In the genomic region with DNA sequence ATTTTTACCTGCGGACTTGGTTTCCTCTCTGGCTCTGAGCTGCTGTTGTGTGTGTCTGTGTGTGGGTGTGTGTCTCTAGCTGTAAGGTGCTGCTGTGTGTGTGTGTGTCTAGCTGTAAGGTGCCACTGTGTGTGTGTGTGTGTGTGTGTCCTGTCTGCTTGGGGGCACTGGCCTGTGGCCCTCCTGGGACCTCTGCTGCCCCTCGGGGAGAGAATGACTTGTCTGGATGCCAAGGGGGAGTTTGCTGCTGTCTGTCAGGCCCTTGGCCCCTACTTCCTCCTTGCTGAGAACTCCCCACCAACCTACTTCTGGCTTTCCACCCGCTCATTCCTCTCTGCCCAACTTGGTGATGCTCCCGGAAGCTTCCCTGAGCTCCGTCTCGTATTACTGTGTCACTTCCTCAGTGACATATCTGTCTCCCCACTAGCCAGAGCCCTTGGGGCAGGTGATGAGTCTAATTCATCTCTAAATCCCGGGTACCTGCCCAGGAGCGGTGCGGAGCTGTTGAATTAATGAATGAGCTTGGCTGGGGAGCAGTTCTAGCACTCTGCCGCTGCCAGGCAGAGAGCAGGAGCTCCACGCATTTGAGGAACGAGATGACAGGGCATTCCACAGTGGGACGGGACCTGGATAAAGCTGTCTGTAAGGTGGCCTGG, we compare ENCODE assay signal across 12 cellular contexts. TPM values are rescaled to one million over a fixed set of nuclear protein-coding genes. Genes with fewer than 3 reads are reported as not detected.
A peak's percentile ranks its signal among the peaks of the same experiment; 100 is the strongest.
DNase-seq lines count a peak whose midpoint lies in the region; ATAC-seq, FAIRE-seq and TF ChIP-seq lines count a peak whose summit lies in the region.
"Had no signal": no experiment of that assay in that cellular context is flagged by ENCODE, and none has a peak within 500 bp of the region (broad histone marks: within the 10 kb centered on the region; RNA-seq: fewer than 3 reads in every experiment).

No MANE protein-coding gene starts in this region.

- H4K20me1 ChIP-seq in HepG2 (ENCODE audit: insufficient read depth, low read length), result no peaks in the 10 kb centered on the region; the same call in 1 of the 2 replicates

- peaks cover 54% of the 10 kb centered on the region for H3K4me1 Mint-ChIP-seq in activated T-cell treated with anti-CD3 and anti-CD28 coated beads, Interleukin-2, amount 50 U/mL, for 24 hours (ENCODE audit: low read depth)
- H3K4me1 Mint-ChIP-seq in activated T-cell treated with anti-CD3 and anti-CD28 coated beads, Interleukin-2, amount 50 U/mL, for 4 hours (ENCODE audit: low read depth), result peaks cover 37% of the 10 kb centered on the region
- H3K4me1 Mint-ChIP-seq in activated T-helper 1 cell treated with anti-CD3 and anti-CD28 coated beads, Interleukin-12 subunit alpha, Interleukin-12 subunit beta, Interleukin-2, Interleukin-4 antibody, amounts not matched to agents 30 ng/mL and 10 ng/mL and 1 ng/mL, durations not matched to agents 14 hours and 24 hours and 36 hours (ENCODE audit: low read depth), result peaks cover 21% of the 10 kb centered on the region

- H3K27ac ChIP-seq in HepG2 (ENCODE audit: extremely low read length, insufficient read depth, low read length) (no peak overlapping the region), tibial artery (peak overlapping the region; percentile 84)

- no peak overlapping the region for H3K4me3 ChIP-seq in HepG2 (replicated peaks in 1 of 3; ENCODE audit: insufficient read depth in 1 of 3, low read depth in 2 of 3, low read length in 3 of 3)
- no peak overlapping the region for H3K4me3 ChIP-seq in tibial artery

- no TSS peak for BruUV-seq in HepG2 (replicated peaks; lab: Mats Ljungman, UMichigan)

- no peak for TF ChIP-seq CTCF in HepG2 (CRISPR knock-in tag; IDR thresholded peaks at IDR 0.05)
- no peak for TF ChIP-seq CTCF in tibial artery (IDR thresholded peaks at IDR 0.05)

- no peak for TF ChIP-seq POLR2A in HepG2 (IDR thresholded peaks at IDR 0.05; ENCODE audit: insufficient read depth in 1 of 2, low read depth in 2 of 2, low read length in 2 of 2)

- no peak overlapping the region for H3K4me2 ChIP-seq in HepG2 (ENCODE audit: low read depth, low read length)

- POLR2A ChIA-PET in HepG2 (lab: Yijun Ruan, JAX), result interaction anchor here (1.6 to 4.6 kb wide), 3 partner anchors 49 to 68 kb away, joined by 4 to 35 read pairs (median 5); partner anchors contain the start of genes LASP1 and RPL23

- H3K79me2 ChIP-seq in HepG2 (ENCODE audit: insufficient read depth, low read length), result no peaks in the 10 kb centered on the region

- H3K9me3 Mint-ChIP-seq in activated T-cell treated with anti-CD3 and anti-CD28 coated beads, Interleukin-2, amount 50 U/mL, for 24 hours, result no peaks in the 10 kb centered on the region
- no peaks in the 10 kb centered on the region for H3K9me3 Mint-ChIP-seq in activated T-cell treated with anti-CD3 and anti-CD28 coated beads, Interleukin-2, amount 50 U/mL, for 4 hours
- H3K9me3 Mint-ChIP-seq in activated T-helper 1 cell treated with anti-CD3 and anti-CD28 coated beads, Interleukin-12 subunit alpha, Interleukin-12 subunit beta, Interleukin-2, Interleukin-4 antibody, amounts not matched to agents 30 ng/mL and 10 ng/mL and 1 ng/mL, durations not matched to agents 14 hours and 24 hours and 36 hours, result no peaks in the 10 kb centered on the region

- TF ChIP-seq RAD21 in HepG2 (CRISPR knock-in tag; IDR thresholded peaks at IDR 0.05), result no peak

- H3K36me3 Mint-ChIP-seq in activated T-cell treated with anti-CD3 and anti-CD28 coated beads, Interleukin-2, amount 50 U/mL, for 24 hours (ENCODE audit: low read depth), result peaks cover 40% of the 10 kb centered on the region
- H3K36me3 Mint-ChIP-seq in activated T-cell treated with anti-CD3 and anti-CD28 coated beads, Interleukin-2, amount 50 U/mL, for 4 hours (ENCODE audit: insufficient read depth), result peaks cover 14% of the 10 kb centered on the region
- peaks cover 21% of the 10 kb centered on the region for H3K36me3 Mint-ChIP-seq in activated T-helper 1 cell treated with anti-CD3 and anti-CD28 coated beads, Interleukin-12 subunit alpha, Interleukin-12 subunit beta, Interleukin-2, Interleukin-4 antibody, amounts not matched to agents 30 ng/mL and 10 ng/mL and 1 ng/mL, durations not matched to agents 14 hours and 24 hours and 36 hours (ENCODE audit: low read depth)

- no peak overlapping the region for H3K4me3 Mint-ChIP-seq in activated T-cell treated with anti-CD3 and anti-CD28 coated beads, Interleukin-2, amount 50 U/mL, for 24 hours
- H3K4me3 Mint-ChIP-seq in activated T-cell treated with anti-CD3 and anti-CD28 coated beads, Interleukin-2, amount 50 U/mL, for 4 hours, result no peak overlapping the region
- H3K4me3 Mint-ChIP-seq in activated T-helper 1 cell treated with anti-CD3 and anti-CD28 coated beads, Interleukin-12 subunit alpha, Interleukin-12 subunit beta, Interleukin-2, Interleukin-4 antibody, amounts not matched to agents 30 ng/mL and 10 ng/mL and 1 ng/mL, durations not matched to agents 14 hours and 24 hours and 36 hours, result no peak overlapping the region

- H3K4me1 ChIP-seq in HepG2 (ENCODE audit: insufficient read depth, low read length) (peaks cover 20% of the 10 kb centered on the region), tibial artery (peaks cover 6 to 85% (median 66%) of the 10 kb centered on the region in 4 donors)

- no peak for DNase-seq in activated T-cell treated with anti-CD3 and anti-CD28 coated beads, Interleukin-2, amount 50 U/mL, for 24 hours
- DNase-seq in activated T-cell treated with anti-CD3 and anti-CD28 coated beads, Interleukin-2, amount 50 U/mL, for 4 hours, result no peak
- no peak for DNase-seq in activated T-helper 1 cell treated with anti-CD3 and anti-CD28 coated beads, Interleukin-12 subunit alpha, Interleukin-12 subunit beta, Interleukin-2, Interleukin-4 antibody, amounts not matched to agents 30 ng/mL and 10 ng/mL and 1 ng/mL, durations not matched to agents 14 hours and 24 hours and 36 hours (ENCODE audit: low spot score)
- no peak for DNase-seq in HepG2 (ENCODE audit: low spot score)
- peak in 1 of 2 donors; percentile 63 for DNase-seq in tibial artery
- no peak for DNase-seq in NCI-H446 (lab: John Stamatoyannopoulos, UW)
- no peak for DNase-seq in OCI-M1 (lab: John Stamatoyannopoulos, UW)
- DNase-seq: NCI-H345 had no signal

- ATAC-seq in activated T-cell treated with anti-CD3 and anti-CD28 coated beads, Interleukin-2, amount 50 U/mL, for 4 hours, result no peak
- ATAC-seq in HepG2 (peak; percentile 9), HG03025 (IDR thresholded peaks at IDR 0.05; ENCODE audit: low FRiP score, unreplicated experiment) (no peak)

- FAIRE-seq in HepG2 (lab: Jason Lieb, UNC), result no peak
- FAIRE-seq: endometrium had no signal

- in situ Hi-C loops in HepG2 (cut with HindIII; ENCODE audit: extremely low pct_ligation_motif_present, low pct_unique_long_range_greater_than_20kb), result no loop called here

- no peaks in the 10 kb centered on the region for H3K27me3 Mint-ChIP-seq in activated T-cell treated with anti-CD3 and anti-CD28 coated beads, Interleukin-2, amount 50 U/mL, for 24 hours
- no peaks in the 10 kb centered on the region for H3K27me3 Mint-ChIP-seq in activated T-cell treated with anti-CD3 and anti-CD28 coated beads, Interleukin-2, amount 50 U/mL, for 4 hours (ENCODE audit: low read depth)
- H3K27me3 Mint-ChIP-seq in activated T-helper 1 cell treated with anti-CD3 and anti-CD28 coated beads, Interleukin-12 subunit alpha, Interleukin-12 subunit beta, Interleukin-2, Interleukin-4 antibody, amounts not matched to agents 30 ng/mL and 10 ng/mL and 1 ng/mL, durations not matched to agents 14 hours and 24 hours and 36 hours (ENCODE audit: insufficient read depth), result no peaks in the 10 kb centered on the region

- WGBS in HepG2 (ENCODE audit: low lambda C conversion rate), result 83% methylated on average over 13 of the region's 13 CpGs

- intact Hi-C loops in activated T-helper 1 cell treated with anti-CD3 and anti-CD28 coated beads, Interleukin-12 subunit alpha, Interleukin-12 subunit beta, Interleukin-2, Interleukin-4 antibody, amounts not matched to agents 30 ng/mL and 10 ng/mL and 1 ng/mL, durations not matched to agents 14 hours and 24 hours and 36 hours (cut with micrococcal nuclease), result no loop called here
- intact Hi-C loops in HepG2 (cut with micrococcal nuclease; ENCODE audit: unreplicated experiment) (no loop called here), tibial artery (cut with DNase I; ENCODE audit: low total_unique reads) (no loop called here)

- H2AFZ ChIP-seq in HepG2 (ENCODE audit: low read length), result no peak overlapping the region

- CTCF ChIA-PET in HepG2 (lab: Yijun Ruan, JAX; ENCODE audit: low intra/inter-chr PET ratio, low total read pairs), result no interaction called here

- H3K27me3 ChIP-seq in HepG2 (ENCODE audit: control insufficient read depth in 1 of 2, insufficient read depth in 2 of 2, low read length in 2 of 2), result no peaks in the 10 kb centered on the region
- no peaks in the 10 kb centered on the region for H3K27me3 ChIP-seq in tibial artery

- TF ChIP-seq EP300 in HepG2 (IDR thresholded peaks at IDR 0.05; ENCODE audit: low read depth in 2 of 2, low read length in 2 of 2) (no peak), HepG2 (CRISPR knock-in tag; IDR thresholded peaks at IDR 0.05; ENCODE audit: borderline replicate concordance) (no peak)

- H3K9me3 ChIP-seq in HepG2 (ENCODE audit: low read length), result no peaks in the 10 kb centered on the region
- H3K9me3 ChIP-seq in tibial artery, result no peaks in the 10 kb centered on the region

- H3K36me3 ChIP-seq in HepG2 (replicated peaks in 1 of 2; ENCODE audit: control insufficient read depth in 1 of 2, insufficient read depth in 2 of 2, low read length in 2 of 2), result peaks cover 16 to 33% of the 10 kb centered on the region in 2 experiments
- peaks cover 15 to 36% (median 24%) of the 10 kb centered on the region in 3 donors for H3K36me3 ChIP-seq in tibial artery

- peak overlapping the region; percentile 88 for H3K27ac Mint-ChIP-seq in activated T-cell treated with anti-CD3 and anti-CD28 coated beads, Interleukin-2, amount 50 U/mL, for 24 hours
- peak overlapping the region; percentile 49 for H3K27ac Mint-ChIP-seq in activated T-helper 1 cell treated with anti-CD3 and anti-CD28 coated beads, Interleukin-12 subunit alpha, Interleukin-12 subunit beta, Interleukin-2, Interleukin-4 antibody, amounts not matched to agents 30 ng/mL and 10 ng/mL and 1 ng/mL, durations not matched to agents 14 hours and 24 hours and 36 hours

- no peak overlapping the region for H3K9ac ChIP-seq in HepG2 (ENCODE audit: insufficient read depth, low read depth, low read length)

RNA-seq across cellular contexts. Expression of gene FBXO47, which starts 45.3 kb away (rescaled TPM):
- under 1 TPM in 1 of 3 donors, not detected in 2; 0.08 TPM for total RNA-seq in activated T-cell treated with anti-CD3 and anti-CD28 coated beads, Interleukin-2, amount 50 U/mL, for 4 hours
- 0.08 TPM in 1 of 2 replicates, not detected in the other for total RNA-seq in activated T-helper 1 cell treated with anti-CD3 and anti-CD28 coated beads, Interleukin-12 subunit alpha, Interleukin-12 subunit beta, Interleukin-2, Interleukin-4 antibody, amounts not matched to agents 30 ng/mL and 10 ng/mL and 1 ng/mL, durations not matched to agents 14 hours and 24 hours and 36 hours
- total RNA-seq in HepG2 (2016; rRNA removed; fragmentation: Illumina TruSeq; extraction: Trizol), result not detected in 2 replicates
- total RNA-seq in HepG2 (2016; cell fraction: cytosol; rRNA removed; fragmentation: Illumina TruSeq; extraction: Trizol; ENCODE audit: low read depth), result not detected in 2 replicates
- not detected in 2 replicates for total RNA-seq in HepG2 (2016; cell fraction: insoluble cytoplasmic fraction; rRNA removed; fragmentation: Illumina TruSeq; extraction: Trizol)
- total RNA-seq in HepG2 (2016; cell fraction: membrane; rRNA removed; fragmentation: Illumina TruSeq; extraction: Trizol), result not detected in 2 replicates
- not detected in 2 replicates for total RNA-seq in HepG2 (2016; cell fraction: nucleus; rRNA removed; fragmentation: Illumina TruSeq; extraction: Trizol)
- polyA plus RNA-seq in HepG2 (2011; rRNA removed), result not detected in 2 replicates
- not detected in 2 replicates for polyA plus RNA-seq in HepG2 (2011; cell fraction: cytosol; rRNA removed)
- polyA plus RNA-seq in HepG2 (2011; cell fraction: nucleus; rRNA removed), result not detected in 2 replicates
- polyA plus RNA-seq in HepG2 (2012), result not detected in 2 replicates
- polyA plus RNA-seq in HepG2 (2016; cell fraction: cytosol; fragmentation: Illumina TruSeq; extraction: Trizol; ENCODE audit: low read depth), result not detected in 2 replicates
- not detected in 2 replicates for polyA plus RNA-seq in HepG2 (2016; cell fraction: insoluble cytoplasmic fraction; fragmentation: Illumina TruSeq; extraction: Trizol; ENCODE audit: low read depth)
- polyA plus RNA-seq in HepG2 (2016; cell fraction: membrane; fragmentation: Illumina TruSeq; extraction: Trizol; ENCODE audit: low read depth), result not detected in 2 replicates
- polyA plus RNA-seq in HepG2 (2016; cell fraction: nucleus; fragmentation: Illumina TruSeq; extraction: Trizol; ENCODE audit: insufficient read depth, low read depth), result not detected in 2 replicates
- not detected in 2 replicates for polyA minus RNA-seq in HepG2 (2011; rRNA and poly(A)+ RNA removed; ENCODE audit: low replicate concordance)
- polyA minus RNA-seq in HepG2 (2011; cell fraction: cytosol; rRNA and poly(A)+ RNA removed), result not detected in 2 replicates
- not detected in 2 replicates for polyA minus RNA-seq in HepG2 (2011; cell fraction: nucleus; rRNA and poly(A)+ RNA removed)
- total RNA-seq: lung microvascular endothelial cell had no signal
- polyA plus RNA-seq: BJ had no signal

RNA-seq across cellular contexts. Expression of gene LASP1, which starts 52.0 kb away (rescaled TPM):
- total RNA-seq in activated T-cell treated with anti-CD3 and anti-CD28 coated beads, Interleukin-2, amount 50 U/mL, for 4 hours, result 100 to 1,000 TPM in 1 of 3 donors, 10 to 100 TPM in 2; 74.7 to 109 (median 88.2) TPM
- total RNA-seq in activated T-helper 1 cell treated with anti-CD3 and anti-CD28 coated beads, Interleukin-12 subunit alpha, Interleukin-12 subunit beta, Interleukin-2, Interleukin-4 antibody, amounts not matched to agents 30 ng/mL and 10 ng/mL and 1 ng/mL, durations not matched to agents 14 hours and 24 hours and 36 hours, result 133 and 135 TPM in 2 replicates
- 97.0 and 110 TPM in 2 replicates for total RNA-seq in HepG2 (2016; rRNA removed; fragmentation: Illumina TruSeq; extraction: Trizol)
- 9.8 and 10.1 TPM in 2 replicates for total RNA-seq in HepG2 (2016; cell fraction: cytosol; rRNA removed; fragmentation: Illumina TruSeq; extraction: Trizol; ENCODE audit: low read depth)
- 92.3 and 97.2 TPM in 2 replicates for total RNA-seq in HepG2 (2016; cell fraction: insoluble cytoplasmic fraction; rRNA removed; fragmentation: Illumina TruSeq; extraction: Trizol)
- 38.1 and 38.7 TPM in 2 replicates for total RNA-seq in HepG2 (2016; cell fraction: membrane; rRNA removed; fragmentation: Illumina TruSeq; extraction: Trizol)
- total RNA-seq in HepG2 (2016; cell fraction: nucleus; rRNA removed; fragmentation: Illumina TruSeq; extraction: Trizol), result 62.5 and 68.5 TPM in 2 replicates
- polyA plus RNA-seq in HepG2 (2011; rRNA removed), result 70.1 and 80.4 TPM in 2 replicates
- 81.9 and 127 TPM in 2 replicates for polyA plus RNA-seq in HepG2 (2011; cell fraction: cytosol; rRNA removed)
- 107 and 129 TPM in 2 replicates for polyA plus RNA-seq in HepG2 (2011; cell fraction: nucleus; rRNA removed)
- polyA plus RNA-seq in HepG2 (2012), result 82.2 and 85.9 TPM in 2 replicates
- polyA plus RNA-seq in HepG2 (2016; cell fraction: cytosol; fragmentation: Illumina TruSeq; extraction: Trizol; ENCODE audit: low read depth), result 7.2 and 8.1 TPM in 2 replicates
- polyA plus RNA-seq in HepG2 (2016; cell fraction: insoluble cytoplasmic fraction; fragmentation: Illumina TruSeq; extraction: Trizol; ENCODE audit: low read depth), result 138 and 161 TPM in 2 replicates
- 25.1 and 28.1 TPM in 2 replicates for polyA plus RNA-seq in HepG2 (2016; cell fraction: membrane; fragmentation: Illumina TruSeq; extraction: Trizol; ENCODE audit: low read depth)
- 109 and 113 TPM in 2 replicates for polyA plus RNA-seq in HepG2 (2016; cell fraction: nucleus; fragmentation: Illumina TruSeq; extraction: Trizol; ENCODE audit: insufficient read depth, low read depth)
- polyA minus RNA-seq in HepG2 (2011; rRNA and poly(A)+ RNA removed; ENCODE audit: low replicate concordance), result 136 and 189 TPM in 2 replicates
- 107 and 130 TPM in 2 replicates for polyA minus RNA-seq in HepG2 (2011; cell fraction: cytosol; rRNA and poly(A)+ RNA removed)
- 49.2 and 50.4 TPM in 2 replicates for polyA minus RNA-seq in HepG2 (2011; cell fraction: nucleus; rRNA and poly(A)+ RNA removed)
